ENCODE assay signal across 16 cellular contexts in the genomic region with DNA sequence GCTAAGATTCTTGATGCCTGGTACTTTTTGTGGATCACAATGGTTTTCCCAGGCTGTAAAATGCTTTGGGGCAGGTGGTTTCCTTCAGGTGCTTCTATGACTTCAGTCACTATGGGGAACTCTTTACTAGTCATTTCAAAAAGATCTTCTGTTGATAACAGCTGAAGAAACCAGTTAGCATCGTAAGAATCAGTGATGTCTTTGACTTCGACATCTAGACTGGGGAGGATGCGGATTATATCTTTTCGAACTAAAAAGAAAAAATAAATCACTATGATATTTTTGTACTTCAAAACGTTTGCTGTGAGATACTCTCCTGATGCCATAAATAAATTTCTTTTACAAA.
DNase-seq lines count a peak whose midpoint lies in the region; ATAC-seq and TF ChIP-seq lines count a peak whose summit lies in the region.
"Had no signal": no experiment of that assay in that cellular context is flagged by ENCODE, and none has a peak within 500 bp of the region (broad histone marks: within the 10 kb centered on the region; RNA-seq: fewer than 3 reads in every experiment).

No MANE protein-coding gene starts in this region.

- peak overlapping the region; percentile 96 for H3K27ac Mint-ChIP-seq in activated T-cell treated with anti-CD3 and anti-CD28 coated beads, Interleukin-2, amount 50 U/mL, for 24 hours
- H3K27ac Mint-ChIP-seq in CD8-positive, alpha-beta T cell, result peak overlapping the region; percentile 89
- peak overlapping the region; percentile 0 for H3K27ac Mint-ChIP-seq in activated CD8-positive, alpha-beta T cell treated with anti-CD3 and anti-CD28 coated beads, Interleukin-2, amount 10 ng/mL, durations not matched to agents 7 days and 5 days
- H3K27ac Mint-ChIP-seq in naive thymus-derived CD4-positive, alpha-beta T cell, result peak overlapping the region in 8 of 9 donors; percentile 13 to 83 (median 59)

- no peak for DNase-seq in activated T-cell treated with anti-CD3 and anti-CD28 coated beads, Interleukin-2, amount 50 U/mL, for 24 hours
- no peak for DNase-seq in activated T-cell treated with anti-CD3 and anti-CD28 coated beads, Interleukin-2, amount 50 U/mL, for 48 hours
- DNase-seq in CD8-positive, alpha-beta T cell, result no peak
- DNase-seq in activated CD8-positive, alpha-beta T cell treated with anti-CD3 and anti-CD28 coated beads, Interleukin-2, amount 10 ng/mL, durations not matched to agents 7 days and 5 days, result no peak
- peak in 1 of 9 donors; percentile 23 for DNase-seq in naive thymus-derived CD4-positive, alpha-beta T cell
- no peak for DNase-seq in NCI-H128 (lab: John Stamatoyannopoulos, UW; ENCODE audit: unreplicated experiment)
- no peak for DNase-seq in NCI-H82 treated with DMSO at 0.1 percent for 48 hours (lab: John Stamatoyannopoulos, UW; ENCODE audit: unreplicated experiment)
- DNase-seq: AML-193, DMS 273 treated with DMSO at 0.1 percent for 48 hours, GOT3, NCI-H1694, NCI-H345, NCI-H69, PC-3 had no signal

- H3K4me3 Mint-ChIP-seq in activated T-cell treated with anti-CD3 and anti-CD28 coated beads, Interleukin-2, amount 50 U/mL, for 24 hours, result peak overlapping the region; percentile 72
- H3K4me3 Mint-ChIP-seq in CD8-positive, alpha-beta T cell, result peak overlapping the region; percentile 65
- H3K4me3 Mint-ChIP-seq in activated CD8-positive, alpha-beta T cell treated with anti-CD3 and anti-CD28 coated beads, Interleukin-2, amount 10 ng/mL, durations not matched to agents 7 days and 5 days, result no peak overlapping the region
- H3K4me3 Mint-ChIP-seq in naive thymus-derived CD4-positive, alpha-beta T cell, result peak overlapping the region in 8 of 10 donors; percentile 2 to 66 (median 46)

- H3K4me1 ChIP-seq in CD8-positive, alpha-beta T cell (ENCODE audit: insufficient read depth, low read length), result peaks cover 91% of the 10 kb centered on the region
- peaks cover 40 to 66% of the 10 kb centered on the region in 2 donors for H3K4me1 ChIP-seq in naive thymus-derived CD4-positive, alpha-beta T cell (ENCODE audit: control insufficient read depth in 2 of 2, insufficient read depth in 2 of 2, low read length in 2 of 2)

- POLR2A ChIA-PET in CD8-positive, alpha-beta T cell (lab: Charles Lee), result interaction anchor here (0.8 to 1.3 kb wide), 2 partner anchors 42 to 60 kb away, joined by 3 read pairs; no protein-coding TSS in a partner anchor
- POLR2A ChIA-PET in activated CD8-positive, alpha-beta T cell treated with anti-CD3 and anti-CD28 coated beads, Interleukin-2, amount 10 ng/mL, durations not matched to agents 7 days and 5 days (lab: Charles Lee), result interaction anchor here (0.8 kb wide), 1 partner anchor 17 kb away, joined by 4 read pairs; no protein-coding TSS in a partner anchor
- POLR2A ChIA-PET in naive thymus-derived CD4-positive, alpha-beta T cell (lab: Charles Lee), result interaction anchor here (1.1 kb wide), 1 partner anchor 10 kb away, joined by 3 read pairs; no protein-coding TSS in a partner anchor

- H3K9me3 ChIP-seq in CD8-positive, alpha-beta T cell (ENCODE audit: low read length), result no peaks in the 10 kb centered on the region
- no peaks in the 10 kb centered on the region for H3K9me3 ChIP-seq in naive thymus-derived CD4-positive, alpha-beta T cell (ENCODE audit: control insufficient read depth in 2 of 3, low read length in 3 of 3)

- H3K9me3 Mint-ChIP-seq in activated T-cell treated with anti-CD3 and anti-CD28 coated beads, Interleukin-2, amount 50 U/mL, for 24 hours, result no peaks in the 10 kb centered on the region
- H3K9me3 Mint-ChIP-seq in CD8-positive, alpha-beta T cell, result no peaks in the 10 kb centered on the region
- H3K9me3 Mint-ChIP-seq in activated CD8-positive, alpha-beta T cell treated with anti-CD3 and anti-CD28 coated beads, Interleukin-2, amount 10 ng/mL, durations not matched to agents 7 days and 5 days (ENCODE audit: insufficient read depth), result no peaks in the 10 kb centered on the region
- peaks cover 0 to 7% (median 0%) of the 10 kb centered on the region in 11 donors for H3K9me3 Mint-ChIP-seq in naive thymus-derived CD4-positive, alpha-beta T cell

- H3K4me1 Mint-ChIP-seq in activated T-cell treated with anti-CD3 and anti-CD28 coated beads, Interleukin-2, amount 50 U/mL, for 24 hours (ENCODE audit: low read depth), result peaks cover 90% of the 10 kb centered on the region
- peaks cover 92% of the 10 kb centered on the region for H3K4me1 Mint-ChIP-seq in CD8-positive, alpha-beta T cell (ENCODE audit: low read depth)
- peaks cover 75% of the 10 kb centered on the region for H3K4me1 Mint-ChIP-seq in activated CD8-positive, alpha-beta T cell treated with anti-CD3 and anti-CD28 coated beads, Interleukin-2, amount 10 ng/mL, durations not matched to agents 7 days and 5 days (ENCODE audit: low read depth)
- peaks cover 51 to 99% (median 92%) of the 10 kb centered on the region in 7 donors for H3K4me1 Mint-ChIP-seq in naive thymus-derived CD4-positive, alpha-beta T cell

- no peaks in the 10 kb centered on the region for H3K27me3 Mint-ChIP-seq in activated T-cell treated with anti-CD3 and anti-CD28 coated beads, Interleukin-2, amount 50 U/mL, for 24 hours
- H3K27me3 Mint-ChIP-seq in CD8-positive, alpha-beta T cell (ENCODE audit: low read depth), result no peaks in the 10 kb centered on the region
- no peaks in the 10 kb centered on the region for H3K27me3 Mint-ChIP-seq in activated CD8-positive, alpha-beta T cell treated with anti-CD3 and anti-CD28 coated beads, Interleukin-2, amount 10 ng/mL, durations not matched to agents 7 days and 5 days (ENCODE audit: low read depth)
- H3K27me3 Mint-ChIP-seq in naive thymus-derived CD4-positive, alpha-beta T cell, result no peaks in the 10 kb centered on the region

- no peaks in the 10 kb centered on the region for H3K27me3 ChIP-seq in CD8-positive, alpha-beta T cell (ENCODE audit: insufficient read depth, low read length)
- H3K27me3 ChIP-seq in naive thymus-derived CD4-positive, alpha-beta T cell (ENCODE audit: control insufficient read depth in 2 of 2, insufficient read depth in 2 of 2, low read length in 2 of 2), result no peaks in the 10 kb centered on the region

- ATAC-seq in CD8-positive, alpha-beta T cell, result peak; percentile 64
- no peak for ATAC-seq in activated CD8-positive, alpha-beta T cell treated with anti-CD3 and anti-CD28 coated beads, Interleukin-2, amount 10 ng/mL, durations not matched to agents 7 days and 5 days
- ATAC-seq in naive thymus-derived CD4-positive, alpha-beta T cell, result peak; percentile 58
- no peak for ATAC-seq in HG02763 (IDR thresholded peaks at IDR 0.05; ENCODE audit: unreplicated experiment)
- ATAC-seq: K562, PC-3 had no signal

- peaks cover 17% of the 10 kb centered on the region for H3K36me3 ChIP-seq in CD8-positive, alpha-beta T cell (ENCODE audit: insufficient read depth, low read length)
- peaks cover 3 to 8% (median 6%) of the 10 kb centered on the region in 3 experiments for H3K36me3 ChIP-seq in naive thymus-derived CD4-positive, alpha-beta T cell (ENCODE audit: control insufficient read depth in 2 of 3, insufficient read depth in 3 of 3, low read length in 3 of 3)

- H3K36me3 Mint-ChIP-seq in activated T-cell treated with anti-CD3 and anti-CD28 coated beads, Interleukin-2, amount 50 U/mL, for 24 hours (ENCODE audit: low read depth), result peaks cover 46% of the 10 kb centered on the region
- peaks cover 74% of the 10 kb centered on the region for H3K36me3 Mint-ChIP-seq in CD8-positive, alpha-beta T cell
- H3K36me3 Mint-ChIP-seq in activated CD8-positive, alpha-beta T cell treated with anti-CD3 and anti-CD28 coated beads, Interleukin-2, amount 10 ng/mL, durations not matched to agents 7 days and 5 days (ENCODE audit: low read depth), result peaks cover 82% of the 10 kb centered on the region
- peaks cover 13 to 77% (median 56%) of the 10 kb centered on the region in 5 donors for H3K36me3 Mint-ChIP-seq in naive thymus-derived CD4-positive, alpha-beta T cell

- H3K4me3 ChIP-seq in CD8-positive, alpha-beta T cell (ENCODE audit: low read depth, low read length), result no peak overlapping the region
- no peak overlapping the region for H3K4me3 ChIP-seq in naive thymus-derived CD4-positive, alpha-beta T cell (ENCODE audit: low read length)
- H3K4me3 ChIP-seq: K562 had no signal

- CTCF ChIA-PET in CD8-positive, alpha-beta T cell (lab: Charles Lee), result interaction anchor here (0.6 to 1.2 kb wide), 3 partner anchors 76 to 1604 kb away, joined by 3 read pairs; partner anchors contain the start of gene PTPRK
- CTCF ChIA-PET in activated CD8-positive, alpha-beta T cell treated with anti-CD3 and anti-CD28 coated beads, Interleukin-2, amount 10 ng/mL, durations not matched to agents 7 days and 5 days (lab: Charles Lee), result interaction anchor here (1.3 to 2.1 kb wide), 3 partner anchors 11 to 77 kb away, joined by 3 to 8 read pairs (median 4); no protein-coding TSS in a partner anchor
- CTCF ChIA-PET in naive thymus-derived CD4-positive, alpha-beta T cell (lab: Charles Lee), result interaction anchor here (1.0 kb wide), 1 partner anchor 21 kb away, joined by 3 read pairs; no protein-coding TSS in a partner anchor

- intact Hi-C loops in CD8-positive, alpha-beta T cell (cut with DNase I, micrococcal nuclease), result loop anchor here (1.0 to 5.0 kb wide), 4 partner anchors 9 to 76 kb away; no protein-coding TSS in a partner anchor
- intact Hi-C loops in naive thymus-derived CD4-positive, alpha-beta T cell (cut with micrococcal nuclease), result loop anchor here in 1 of 2 donors (1.0 to 5.0 kb wide), 2 partner anchors 9 to 34 kb away; no protein-coding TSS in a partner anchor

- H3K27ac ChIP-seq in CD8-positive, alpha-beta T cell (ENCODE audit: low read depth, low read length), result no peak overlapping the region
- H3K27ac ChIP-seq in naive thymus-derived CD4-positive, alpha-beta T cell (ENCODE audit: low read depth, low read length), result no peak overlapping the region

- TF ChIP-seq CTCF in CD8-positive, alpha-beta T cell (IDR thresholded peaks at IDR 0.05), result no peak

Comparison
In these comparisons a context has a peak if more than half of its experiments do, and no peak if none do; other contexts are left out.
1. H3K27ac Mint-ChIP-seq: peak in every context shown above with its lines; median percentile 96 in activated T-cell treated with anti-CD3 and anti-CD28 coated beads, Interleukin-2, amount 50 U/mL, for 24 hours; 89 in CD8-positive, alpha-beta T cell; 59 in naive thymus-derived CD4-positive, alpha-beta T cell; 0 in activated CD8-positive, alpha-beta T cell treated with anti-CD3 and anti-CD28 coated beads, Interleukin-2, amount 10 ng/mL, durations not matched to agents 7 days and 5 days.
2. ATAC-seq: peak in CD8-positive, alpha-beta T cell (single experiment) and naive thymus-derived CD4-positive, alpha-beta T cell (single experiment); none in activated CD8-positive, alpha-beta T cell treated with anti-CD3 and anti-CD28 coated beads, Interleukin-2, amount 10 ng/mL, durations not matched to agents 7 days and 5 days (single experiment) and HG02763 (single experiment).